Comparison of ENCODE assay signal across 13 cellular contexts in genomic region chr5:164748861-164749260, GRCh38.
DNase-seq lines count a peak whose midpoint lies in the region; ATAC-seq and TF ChIP-seq lines count a peak whose summit lies in the region.
"Had no signal": no experiment of that assay in that cellular context is flagged by ENCODE, and none has a peak within 500 bp of the region (broad histone marks: within the 10 kb centered on the region; RNA-seq: fewer than 3 reads in every experiment).

No MANE protein-coding gene starts in this region.

- peaks cover 7% of the 10 kb centered on the region for H3K9me3 Mint-ChIP-seq in activated CD4-positive, alpha-beta memory T cell treated with anti-CD3 and anti-CD28 coated beads for 36 hours
- H3K9me3 Mint-ChIP-seq in natural killer cell: peaks cover 0 to 3% of the 10 kb centered on the region in 2 donors
- no peaks in the 10 kb centered on the region for H3K9me3 Mint-ChIP-seq in CD4-positive, alpha-beta T cell
- H3K9me3 Mint-ChIP-seq: WTC11 had no signal

- POLR2A ChIA-PET in activated CD4-positive, alpha-beta memory T cell treated with anti-CD3 and anti-CD28 coated beads for 36 hours (lab: Charles Lee): no interaction called here
- POLR2A ChIA-PET in CD4-positive, alpha-beta T cell (lab: Charles Lee): no interaction called here

- no peaks in the 10 kb centered on the region for H3K36me3 Mint-ChIP-seq in activated CD4-positive, alpha-beta memory T cell treated with anti-CD3 and anti-CD28 coated beads for 36 hours
- no peaks in the 10 kb centered on the region for H3K36me3 Mint-ChIP-seq in natural killer cell
- no peaks in the 10 kb centered on the region for H3K36me3 Mint-ChIP-seq in CD4-positive, alpha-beta T cell (ENCODE audit: low read depth)
- H3K36me3 Mint-ChIP-seq: WTC11 had no signal

- ATAC-seq in GM18499 (IDR thresholded peaks at IDR 0.05; ENCODE audit: insufficient read depth, unreplicated experiment) (peak; percentile 69), GM19452 (IDR thresholded peaks at IDR 0.05; ENCODE audit: unreplicated experiment) (peak; percentile 95), HG02759 (IDR thresholded peaks at IDR 0.05; ENCODE audit: unreplicated experiment) (peak; percentile 88), HG03196 (IDR thresholded peaks at IDR 0.05; ENCODE audit: unreplicated experiment) (peak; percentile 78), natural killer cell (no peak)
- ATAC-seq in CD4-positive, alpha-beta T cell (ENCODE audit: poor library complexity): no peak
- ATAC-seq: WTC11 had no signal

- H3K9me3 ChIP-seq in CD4-positive, alpha-beta T cell (ENCODE audit: control insufficient read depth, low read length): no peaks in the 10 kb centered on the region
- H3K9me3 ChIP-seq: adrenal gland had no signal

- H3K4me1 Mint-ChIP-seq in activated CD4-positive, alpha-beta memory T cell treated with anti-CD3 and anti-CD28 coated beads for 36 hours (ENCODE audit: low read depth): no peaks in the 10 kb centered on the region
- H3K4me1 Mint-ChIP-seq in natural killer cell: peaks cover 8 to 15% of the 10 kb centered on the region in 2 donors
- no peaks in the 10 kb centered on the region for H3K4me1 Mint-ChIP-seq in CD4-positive, alpha-beta T cell (ENCODE audit: low read depth)

- no peaks in the 10 kb centered on the region for H3K27me3 Mint-ChIP-seq in activated CD4-positive, alpha-beta memory T cell treated with anti-CD3 and anti-CD28 coated beads for 36 hours
- H3K27me3 Mint-ChIP-seq in natural killer cell (ENCODE audit: low read depth in 2 of 2): no peaks in the 10 kb centered on the region
- no peaks in the 10 kb centered on the region for H3K27me3 Mint-ChIP-seq in CD4-positive, alpha-beta T cell

- no peak overlapping the region for H3K27ac ChIP-seq in CD4-positive, alpha-beta T cell (ENCODE audit: low read depth, low read length)
- H3K27ac ChIP-seq: adrenal gland had no signal

- no peak overlapping the region for H3K27ac Mint-ChIP-seq in activated CD4-positive, alpha-beta memory T cell treated with anti-CD3 and anti-CD28 coated beads for 36 hours
- no peak overlapping the region for H3K27ac Mint-ChIP-seq in natural killer cell
- no peak overlapping the region for H3K27ac Mint-ChIP-seq in CD4-positive, alpha-beta T cell
- H3K27ac Mint-ChIP-seq: WTC11 had no signal

- intact Hi-C loops in activated CD4-positive, alpha-beta memory T cell treated with anti-CD3 and anti-CD28 coated beads for 36 hours (cut with micrococcal nuclease): no loop called here
- intact Hi-C loops in natural killer cell (cut with micrococcal nuclease): no loop called here
- intact Hi-C loops in CD4-positive, alpha-beta T cell (cut with DNase I, micrococcal nuclease): no loop called here

- CTCF ChIA-PET in activated CD4-positive, alpha-beta memory T cell treated with anti-CD3 and anti-CD28 coated beads for 36 hours (lab: Charles Lee): no interaction called here
- CTCF ChIA-PET in CD4-positive, alpha-beta T cell (lab: Charles Lee): no interaction called here

- H3K4me3 Mint-ChIP-seq in activated CD4-positive, alpha-beta memory T cell treated with anti-CD3 and anti-CD28 coated beads for 36 hours: no peak overlapping the region
- no peak overlapping the region for H3K4me3 Mint-ChIP-seq in natural killer cell
- no peak overlapping the region for H3K4me3 Mint-ChIP-seq in CD4-positive, alpha-beta T cell
- H3K4me3 Mint-ChIP-seq: WTC11 had no signal

- no peaks in the 10 kb centered on the region for H3K27me3 ChIP-seq in CD4-positive, alpha-beta T cell (ENCODE audit: control insufficient read depth, insufficient read depth, low read length)
- H3K27me3 ChIP-seq: adrenal gland had no signal

- no peak for DNase-seq in activated CD4-positive, alpha-beta memory T cell treated with anti-CD3 and anti-CD28 coated beads for 36 hours
- DNase-seq in natural killer cell (no peak), ureter (ENCODE audit: low spot score) (no peak)
- no peak for DNase-seq in CD4-positive, alpha-beta T cell
- DNase-seq: adrenal gland, HCEC 1CT, mesenchymal stem cell, NCI-H2081 treated with DMSO at 0.1 percent for 48 hours had no signal

- no peak for TF ChIP-seq CTCF in natural killer cell (IDR thresholded peaks at IDR 0.05)
- no peak for TF ChIP-seq CTCF in CD4-positive, alpha-beta T cell (IDR thresholded peaks at IDR 0.05)

Comparison
In these comparisons a context has a peak if more than half of its experiments do, and no peak if none do; other contexts are left out.
1. ATAC-seq: peak in GM18499 (single experiment), GM19452 (single experiment), HG02759 (single experiment) and HG03196 (single experiment); none in natural killer cell (0 of 3) and CD4-positive, alpha-beta T cell (single experiment).